Comparison of ENCODE assay signal across 9 cellular contexts in the genomic region with DNA sequence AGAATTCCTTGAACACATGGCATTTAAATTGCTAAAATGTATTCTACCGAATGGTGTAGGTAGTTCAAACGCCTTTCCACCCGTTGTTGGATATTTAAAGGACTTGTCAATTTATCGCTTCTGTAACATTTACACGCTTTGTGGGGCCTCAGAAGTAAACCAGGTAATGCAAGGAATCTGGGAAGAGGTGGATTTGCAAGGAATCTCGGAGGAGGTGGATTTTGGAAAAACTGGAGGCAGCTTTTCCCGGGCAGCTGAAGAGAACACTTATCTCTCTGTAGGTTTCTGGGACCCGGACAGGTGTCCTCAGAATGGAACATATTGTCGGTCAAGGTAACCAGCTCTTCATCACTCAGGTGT. TPM values are rescaled to one million over a fixed set of nuclear protein-coding genes. Genes with fewer than 3 reads are reported as not detected.
DNase-seq lines count a peak whose midpoint lies in the region; ATAC-seq and TF ChIP-seq lines count a peak whose summit lies in the region.
"Had no signal": no experiment of that assay in that cellular context is flagged by ENCODE, and none has a peak within 500 bp of the region (broad histone marks: within the 10 kb centered on the region; RNA-seq: fewer than 3 reads in every experiment).

No MANE protein-coding gene starts in this region.

- TF ChIP-seq CTCF in AG10803 (conservative IDR thresholded peaks at IDR 0.05; ENCODE audit: low read length) (no peak), LNCaP clone FGC (IDR thresholded peaks at IDR 0.05; ENCODE audit: control insufficient read depth, extremely low read depth, insufficient read depth) (no peak), colonic mucosa (IDR thresholded peaks at IDR 0.05) (no peak), nephron (IDR thresholded peaks at IDR 0.05; ENCODE audit: unreplicated experiment in 3 of 3) (no peak)

- no peaks in the 10 kb centered on the region for H3K9me3 Mint-ChIP-seq in nephron

- no peaks in the 10 kb centered on the region for H3K27me3 ChIP-seq in colonic mucosa

- peak overlapping the region; percentile 25 for H3K27ac ChIP-seq in colonic mucosa

- peaks cover 6% of the 10 kb centered on the region for H3K27me3 Mint-ChIP-seq in nephron (ENCODE audit: low read depth)

- DNase-seq in AG10803 (ENCODE audit: low read depth) (no peak), LNCaP clone FGC (ENCODE audit: low read depth) (no peak), colonic mucosa (no peak), retina (no peak), glomerular visceral epithelial cell (ENCODE audit: extremely low spot score) (no peak), AG08396 (ENCODE audit: low spot score) (no peak)

- H3K4me3 Mint-ChIP-seq in nephron, result peak overlapping the region; percentile 74 to 94 (median 89)

- intact Hi-C loops in colonic mucosa (cut with DNase I), result no loop called here

- H3K9ac ChIP-seq in colonic mucosa (ENCODE audit: low read depth in 2 of 2, low read length in 2 of 2), result peak overlapping the region; percentile 2 to 89

- H3K4me1 ChIP-seq in colonic mucosa, result peaks cover 5% of the 10 kb centered on the region

- H3K4me1 Mint-ChIP-seq in nephron, result peaks cover 17% of the 10 kb centered on the region

- ATAC-seq in GM19035 (IDR thresholded peaks at IDR 0.05; ENCODE audit: unreplicated experiment), result no peak

- H3K27ac Mint-ChIP-seq in nephron, result peak overlapping the region; percentile 77 to 90 (median 77)

- H3K4me3 ChIP-seq in AG10803 (ENCODE audit: low read length), result peak overlapping the region; percentile 67
- peak overlapping the region; percentile 37 for H3K4me3 ChIP-seq in LNCaP clone FGC (ENCODE audit: low read depth, low read length)
- H3K4me3 ChIP-seq in colonic mucosa, result peak overlapping the region; percentile 83

- no peaks in the 10 kb centered on the region for H3K36me3 ChIP-seq in colonic mucosa

- no peaks in the 10 kb centered on the region for H3K36me3 Mint-ChIP-seq in nephron (ENCODE audit: low read depth)

- no peaks in the 10 kb centered on the region for H3K9me3 ChIP-seq in colonic mucosa

RNA-seq across cellular contexts. Expression of gene MAPK8, which starts 0.6 kb away (rescaled TPM):
- 10 to 100 TPM; 32.3 to 43.3 TPM for total RNA-seq in colonic mucosa

RNA-seq across cellular contexts. Expression of gene FRMPD2, which starts 31.4 kb away (rescaled TPM):
- under 1 TPM in 1 of 2 donors, not detected in 1; 0.35 TPM for total RNA-seq in colonic mucosa
- total RNA-seq: subcutaneous adipose tissue had no signal
